1 cellular context compared by ENCODE assay signal in genomic region chr2:238287702-238288649, GRCh38.
TF ChIP-seq lines count a peak whose summit lies in the region.

Gene PER2 (minus strand): TSS chr2:238288610. CDS start chr2:238277936, 10,674 bp downstream.

TF ChIP-seq in HepG2, 621 proteins besides CTCF, POLR2A, EP300 and RAD21 (continued from another document):
- TF ChIP-seq ZNF691 (CRISPR knock-in tag; IDR thresholded peaks at IDR 0.05; ENCODE audit: borderline replicate concordance, low read depth) (no peak), ZNF746 (CRISPR knock-in tag; IDR thresholded peaks at IDR 0.05) (0 out of 2 replicates have a peak, but pooled peaks have one; percentile 18), ZIK1 (CRISPR knock-in tag; IDR thresholded peaks at IDR 0.05; ENCODE audit: borderline replicate concordance, low read depth) (no peak), ZNF430 (CRISPR knock-in tag; IDR thresholded peaks at IDR 0.05) (0 out of 2 replicates have a peak, but pooled peaks have one; percentile 28), CSRNP1 (CRISPR knock-in tag; IDR thresholded peaks at IDR 0.05) (peak; percentile 13; the same call in 1 of the 2 replicates), ZFP36L1 (CRISPR knock-in tag; IDR thresholded peaks at IDR 0.05) (peak; percentile 50; the same call in 1 of the 2 replicates), ZNF629 (CRISPR knock-in tag; conservative IDR thresholded peaks at IDR 0.05) (0 out of 2 replicates have a peak, but pooled peaks have one; percentile 32), ARID2 (CRISPR knock-in tag; IDR thresholded peaks at IDR 0.05; ENCODE audit: borderline replicate concordance) (peak; percentile 17; the same call in 1 of the 2 replicates), ZNF597 (CRISPR knock-in tag; IDR thresholded peaks at IDR 0.05) (peak; percentile 25; the same call in 1 of the 2 replicates), HNF4A (CRISPR knock-in tag; IDR thresholded peaks at IDR 0.05) (peak; percentile 36; the same call in 1 of the 2 replicates), POLR2AphosphoS2 (IDR thresholded peaks at IDR 0.05; ENCODE audit: low read depth, low read length) (peak; percentile 90), PITX1 (CRISPR knock-in tag; IDR thresholded peaks at IDR 0.05) (peak; percentile 19; the same call in 1 of the 2 replicates), MAF1 (CRISPR knock-in tag; IDR thresholded peaks at IDR 0.05; ENCODE audit: borderline replicate concordance) (peak; percentile 73), TCF12 (IDR thresholded peaks at IDR 0.05) (no peak), TCF12 (CRISPR knock-in tag; IDR thresholded peaks at IDR 0.05) (0 out of 2 replicates have a peak, but pooled peaks have one; percentile 18), ASH2L (IDR thresholded peaks at IDR 0.05; ENCODE audit: insufficient read length, low read depth, low read length) (peak; percentile 46), ZNF773 (CRISPR knock-in tag; IDR thresholded peaks at IDR 0.05; ENCODE audit: borderline replicate concordance) (peak; percentile 36; the same call in 1 of the 2 replicates), SKI (IDR thresholded peaks at IDR 0.05; ENCODE audit: partially characterized antibody) (peak; percentile 36), RERE (CRISPR knock-in tag; IDR thresholded peaks at IDR 0.05; ENCODE audit: low read depth) (no peak), ZNF275 (CRISPR knock-in tag; IDR thresholded peaks at IDR 0.05; ENCODE audit: borderline replicate concordance) (peak; percentile 39; the same call in 1 of the 2 replicates), ZNF652 (CRISPR knock-in tag; IDR thresholded peaks at IDR 0.05; ENCODE audit: borderline replicate concordance, low read depth) (no peak), SAP130 (CRISPR knock-in tag; IDR thresholded peaks at IDR 0.05; ENCODE audit: low read depth) (peak; percentile 68), ZNF160 (CRISPR knock-in tag; IDR thresholded peaks at IDR 0.05) (no peak), HOXA7 (CRISPR knock-in tag; IDR thresholded peaks at IDR 0.05) (no peak), HDAC1 (CRISPR knock-in tag; IDR thresholded peaks at IDR 0.05) (no peak), ZNF605 (CRISPR knock-in tag; IDR thresholded peaks at IDR 0.05) (peak; percentile 81), HIVEP1 (CRISPR knock-in tag; IDR thresholded peaks at IDR 0.05) (peak; percentile 30; the same call in 1 of the 2 replicates), TERF1 (CRISPR knock-in tag; IDR thresholded peaks at IDR 0.05) (no peak), HES4 (CRISPR knock-in tag; IDR thresholded peaks at IDR 0.05; ENCODE audit: borderline replicate concordance) (peak; percentile 84; the same call in 1 of the 2 replicates), JUN (CRISPR knock-in tag; IDR thresholded peaks at IDR 0.05) (no peak), ZNF557 (CRISPR knock-in tag; IDR thresholded peaks at IDR 0.05) (0 out of 2 replicates have a peak, but pooled peaks have one; percentile 45), KDM5A (IDR thresholded peaks at IDR 0.05; ENCODE audit: borderline replicate concordance, low read length) (peak; percentile 57; the same call in 1 of the 2 replicates), HOMEZ (CRISPR knock-in tag; IDR thresholded peaks at IDR 0.05; ENCODE audit: low read depth) (0 out of 2 replicates have a peak, but pooled peaks have one; percentile 2), ZNF547 (CRISPR knock-in tag; IDR thresholded peaks at IDR 0.05) (peak; percentile 47), PREB (CRISPR knock-in tag; IDR thresholded peaks at IDR 0.05) (0 out of 2 replicates have a peak, but pooled peaks have one; percentile 76)
